ENCODE assay signal across 18 cellular contexts in genomic region chr2:190910341-190911136, GRCh38. TPM values are rescaled to one million over a fixed set of nuclear protein-coding genes. Genes with fewer than 3 reads are reported as not detected.
DNase-seq lines count a peak whose midpoint lies in the region; ATAC-seq, FAIRE-seq and TF ChIP-seq lines count a peak whose summit lies in the region.
"Had no signal": no experiment of that assay in that cellular context is flagged by ENCODE, and none has a peak within 500 bp of the region (broad histone marks: within the 10 kb centered on the region; RNA-seq: fewer than 3 reads in every experiment).

No MANE protein-coding gene starts in this region.

- intact Hi-C loops in activated CD4-positive, alpha-beta T cell treated with anti-CD3 and anti-CD28 coated beads for 36 hours (cut with DNase I, micrococcal nuclease), result loop anchor here (1.0 to 10.0 kb wide), 4 partner anchors 7 to 204 kb away; no protein-coding TSS in a partner anchor
- intact Hi-C loops in pancreas (cut with DNase I), result no loop called here
- intact Hi-C loops in left ventricle myocardium inferior (cut with micrococcal nuclease), result no loop called here

- H3K36me3 ChIP-seq in pancreas (peaks cover 0 to 10% (median 6%) of the 10 kb centered on the region in 3 donors), left ventricle myocardium inferior (peaks cover 40% of the 10 kb centered on the region)
- H3K36me3 ChIP-seq: WERI-Rb-1 had no signal

- H3K27ac Mint-ChIP-seq in activated CD4-positive, alpha-beta T cell treated with anti-CD3 and anti-CD28 coated beads for 36 hours, result peak overlapping the region; percentile 51

- no peaks in the 10 kb centered on the region for H3K9me3 Mint-ChIP-seq in activated CD4-positive, alpha-beta T cell treated with anti-CD3 and anti-CD28 coated beads for 36 hours (ENCODE audit: low read depth)

- WGBS in pancreas, 2 donors, result 53 to 60% methylated on average over 3 of the region's 3 CpGs

- TF ChIP-seq CTCF in pancreas (IDR thresholded peaks at IDR 0.05), result no peak
- TF ChIP-seq CTCF in left ventricle myocardium inferior (IDR thresholded peaks at IDR 0.05; ENCODE audit: borderline replicate concordance), result no peak

- H3K4me1 ChIP-seq in pancreas (peaks cover 0 to 12% (median 8%) of the 10 kb centered on the region in 3 donors), left ventricle myocardium inferior (peaks cover 8% of the 10 kb centered on the region)

- no peaks in the 10 kb centered on the region for H3K27me3 ChIP-seq in pancreas
- H3K27me3 ChIP-seq in left ventricle myocardium inferior (ENCODE audit: low read depth), result no peaks in the 10 kb centered on the region

- H3K9me3 ChIP-seq in pancreas (no peaks in the 10 kb centered on the region), left ventricle myocardium inferior (replicated peaks) (no peaks in the 10 kb centered on the region)

- no peak overlapping the region for H3K4me3 Mint-ChIP-seq in activated CD4-positive, alpha-beta T cell treated with anti-CD3 and anti-CD28 coated beads for 36 hours

- H3K4me3 ChIP-seq in pancreas (no peak overlapping the region), left ventricle myocardium inferior (no peak overlapping the region)
- H3K4me3 ChIP-seq: lung had no signal

- no peak for ATAC-seq in activated CD4-positive, alpha-beta T cell treated with anti-CD3 and anti-CD28 coated beads for 36 hours
- peak in 1 of 4 donors; percentile 43 for ATAC-seq in pancreas
- ATAC-seq: HCT116 had no signal

- peaks cover 37% of the 10 kb centered on the region for H3K4me1 Mint-ChIP-seq in activated CD4-positive, alpha-beta T cell treated with anti-CD3 and anti-CD28 coated beads for 36 hours

- POLR2A ChIA-PET in activated CD4-positive, alpha-beta T cell treated with anti-CD3 and anti-CD28 coated beads for 36 hours (lab: Charles Lee), result no interaction called here

- DNase-seq in activated CD4-positive, alpha-beta T cell treated with anti-CD3 and anti-CD28 coated beads for 36 hours, result no peak
- DNase-seq in activated CD4-positive, alpha-beta T cell treated with anti-CD3 and anti-CD28 coated beads, Interleukin-2, amount 50 U/mL, for 4 hours, result no peak
- peak; percentile 22 for DNase-seq in RKO (ENCODE audit: low spot score)
- peak; percentile 18 for DNase-seq in dermis blood vessel endothelial cell
- no peak for DNase-seq in pancreas
- no peak for DNase-seq in left ventricle myocardium inferior
- no peak for DNase-seq in NCI-H1436 (lab: John Stamatoyannopoulos, UW)
- DNase-seq in NCI-H1417 treated with DMSO at 0.1 percent for 48 hours (lab: John Stamatoyannopoulos, UW), result no peak
- DNase-seq: DMS153; NCI-H1092; NCI-H510A; occipital lobe; SHP77; stimulated activated CD8-positive, alpha-beta memory T cell treated with anti-CD3 and anti-CD28 coated beads, Interleukin-4, amount 100 ng/mL, for 48 hours; WERI-Rb-1 had no signal

- peak overlapping the region in 1 of 4 donors; percentile 7 for H3K27ac ChIP-seq in pancreas
- H3K27ac ChIP-seq in left ventricle myocardium inferior (replicated peaks), result no peak overlapping the region
- H3K27ac ChIP-seq: WERI-Rb-1 had no signal

- CTCF ChIA-PET in activated CD4-positive, alpha-beta T cell treated with anti-CD3 and anti-CD28 coated beads for 36 hours (lab: Charles Lee), result interaction anchor here (0.5 kb wide), 1 partner anchor 126 kb away, joined by 3 read pairs; no protein-coding TSS in a partner anchor

- peaks cover 40% of the 10 kb centered on the region for H3K36me3 Mint-ChIP-seq in activated CD4-positive, alpha-beta T cell treated with anti-CD3 and anti-CD28 coated beads for 36 hours (ENCODE audit: low read depth)

- no peaks in the 10 kb centered on the region for H3K27me3 Mint-ChIP-seq in activated CD4-positive, alpha-beta T cell treated with anti-CD3 and anti-CD28 coated beads for 36 hours

- FAIRE-seq in pancreas (lab: Jason Lieb, UNC), result peak; percentile 84
- FAIRE-seq: HTR-8/SVneo had no signal

RNA-seq across cellular contexts. Expression of gene GLS, which starts 29.9 kb away (rescaled TPM):
- 100 to 1,000 TPM; 136 to 242 TPM for total RNA-seq in activated CD4-positive, alpha-beta T cell treated with anti-CD3 and anti-CD28 coated beads for 36 hours
- total RNA-seq in dermis blood vessel endothelial cell (250 and 284 TPM in 2 replicates), pancreas (10 to 100 TPM; 30.4 to 84.4 (median 51.6) TPM), left ventricle myocardium inferior (48.4 TPM)
- polyA plus RNA-seq in pancreas, result 10 to 100 TPM; 20.5 to 54.3 TPM

Comparison
In these comparisons a context has a peak if more than half of its experiments do, and no peak if none do; other contexts are left out.
1. DNase-seq: peak in RKO (single experiment) and dermis blood vessel endothelial cell (single experiment); none in activated CD4-positive, alpha-beta T cell treated with anti-CD3 and anti-CD28 coated beads for 36 hours (single experiment), activated CD4-positive, alpha-beta T cell treated with anti-CD3 and anti-CD28 coated beads, Interleukin-2, amount 50 U/mL, for 4 hours (0 of 2), pancreas (0 of 6), left ventricle myocardium inferior (single experiment), NCI-H1436 (single experiment) and NCI-H1417 treated with DMSO at 0.1 percent for 48 hours (single experiment).
2. intact Hi-C loops: an anchor here in activated CD4-positive, alpha-beta T cell treated with anti-CD3 and anti-CD28 coated beads for 36 hours (1.0 to 10.0 kb wide); none called in pancreas and left ventricle myocardium inferior.